Comparison of ENCODE assay signal across 12 cellular contexts in the genomic region with DNA sequence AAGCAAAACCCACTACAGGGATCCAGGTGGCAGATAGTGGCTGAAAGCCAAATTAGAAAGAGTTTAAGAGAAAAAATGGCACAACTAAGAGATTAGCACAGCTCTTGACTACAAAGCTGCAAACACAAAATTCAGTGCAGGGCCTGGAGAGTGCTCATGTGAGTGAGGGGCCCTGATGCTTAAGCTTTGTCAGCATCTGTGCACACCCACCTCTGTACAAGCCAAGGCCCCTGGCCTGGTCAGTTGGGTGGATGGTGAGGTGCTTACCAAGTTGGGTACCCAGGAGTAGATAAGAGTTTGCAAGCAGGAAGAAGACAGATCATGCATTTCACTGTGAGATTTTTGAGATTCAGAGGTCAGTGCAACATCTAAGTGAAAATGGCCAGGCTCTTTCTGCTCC.
DNase-seq lines count a peak whose midpoint lies in the region; ATAC-seq and TF ChIP-seq lines count a peak whose summit lies in the region.
"Had no signal": no experiment of that assay in that cellular context is flagged by ENCODE, and none has a peak within 500 bp of the region (broad histone marks: within the 10 kb centered on the region; RNA-seq: fewer than 3 reads in every experiment).

No MANE protein-coding gene starts in this region.

- peak; percentile 5 for ATAC-seq in HG02759 (IDR thresholded peaks at IDR 0.05; ENCODE audit: unreplicated experiment)
- ATAC-seq in activated CD8-positive, alpha-beta T cell treated with anti-CD3 and anti-CD28 coated beads for 36 hours = peak; percentile 22
- ATAC-seq in stimulated activated memory B cell treated with anti-CD40 and anti-IgM and Interleukin-4, amounts not matched to agents 10 μg/mL and 1 μg/mL and 100 μg/mL, for 72 hours = peak; percentile 3

- H3K4me1 ChIP-seq in mammary epithelial cell (ENCODE audit: insufficient read depth, low read length) = no peaks in the 10 kb centered on the region
- H3K4me1 ChIP-seq: uterus had no signal

- in situ Hi-C loops in mammary epithelial cell (cut with MboI; ENCODE audit: low sequenced_read_pairs in 2 of 2) = no loop called here

- H3K79me2 ChIP-seq in mammary epithelial cell (ENCODE audit: insufficient read depth, low read length) = no peaks in the 10 kb centered on the region

- H3K4me2 ChIP-seq in mammary epithelial cell (ENCODE audit: insufficient read depth, low read depth, low read length) = no peak overlapping the region

- DNase-seq in mammary epithelial cell = no peak
- DNase-seq in MCF 10A (ENCODE audit: unreplicated experiment) = no peak
- DNase-seq in activated CD8-positive, alpha-beta T cell treated with anti-CD3 and anti-CD28 coated beads for 36 hours = no peak
- no peak for DNase-seq in anterior cingulate cortex (lab: John Stamatoyannopoulos, UW)
- DNase-seq in NCI-H1092 (lab: John Stamatoyannopoulos, UW) = no peak
- DNase-seq in NCI-H146 treated with DMSO at 0.1 percent for 48 hours (lab: John Stamatoyannopoulos, UW; ENCODE audit: unreplicated experiment) = no peak
- DNase-seq: NCI-H187, sigmoid colon, uterus had no signal

- H3K27me3 Mint-ChIP-seq in MCF 10A (ENCODE audit: insufficient read depth, unreplicated experiment) = no peaks in the 10 kb centered on the region
- H3K27me3 Mint-ChIP-seq in activated CD8-positive, alpha-beta T cell treated with anti-CD3 and anti-CD28 coated beads for 36 hours = no peaks in the 10 kb centered on the region
- peaks cover 16% of the 10 kb centered on the region for H3K27me3 Mint-ChIP-seq in stimulated activated memory B cell treated with anti-CD40 and anti-IgM and Interleukin-4, amounts not matched to agents 10 μg/mL and 1 μg/mL and 100 μg/mL, for 72 hours

- no peak overlapping the region for H3K4me3 Mint-ChIP-seq in MCF 10A (ENCODE audit: unreplicated experiment)
- H3K4me3 Mint-ChIP-seq in activated CD8-positive, alpha-beta T cell treated with anti-CD3 and anti-CD28 coated beads for 36 hours = no peak overlapping the region
- no peak overlapping the region for H3K4me3 Mint-ChIP-seq in stimulated activated memory B cell treated with anti-CD40 and anti-IgM and Interleukin-4, amounts not matched to agents 10 μg/mL and 1 μg/mL and 100 μg/mL, for 72 hours
- H3K4me3 Mint-ChIP-seq: B cell had no signal

- no peaks in the 10 kb centered on the region for H3K27me3 ChIP-seq in mammary epithelial cell (ENCODE audit: insufficient read depth, low read length)
- H3K27me3 ChIP-seq: sigmoid colon, uterus had no signal

- H3K4me3 ChIP-seq in mammary epithelial cell (replicated peaks in 1 of 3; ENCODE audit: insufficient read depth in 1 of 3, low read depth in 2 of 3, low read length in 3 of 3) = no peak overlapping the region
- H3K4me3 ChIP-seq: sigmoid colon, uterus had no signal

- H3K27ac ChIP-seq in mammary epithelial cell (ENCODE audit: insufficient read depth, low read depth, low read length) = no peak overlapping the region
- H3K27ac ChIP-seq: sigmoid colon, uterus had no signal

- H3K9ac ChIP-seq in mammary epithelial cell (ENCODE audit: insufficient read depth, low read length) = no peak overlapping the region

- H4K20me1 ChIP-seq in mammary epithelial cell (ENCODE audit: insufficient read depth, low read length) = no peaks in the 10 kb centered on the region

- no peaks in the 10 kb centered on the region for H3K4me1 Mint-ChIP-seq in MCF 10A (ENCODE audit: insufficient read depth, unreplicated experiment)
- H3K4me1 Mint-ChIP-seq in activated CD8-positive, alpha-beta T cell treated with anti-CD3 and anti-CD28 coated beads for 36 hours (ENCODE audit: low read depth) = peaks cover 57% of the 10 kb centered on the region
- peaks cover 23% of the 10 kb centered on the region for H3K4me1 Mint-ChIP-seq in stimulated activated memory B cell treated with anti-CD40 and anti-IgM and Interleukin-4, amounts not matched to agents 10 μg/mL and 1 μg/mL and 100 μg/mL, for 72 hours

- peak overlapping the region; percentile 68 for H2AFZ ChIP-seq in mammary epithelial cell (ENCODE audit: low read depth, low read length)

- CTCF ChIA-PET in mammary epithelial cell (lab: Charles Lee; ENCODE audit: low non-redundant PET) (no interaction called here), MCF 10A (lab: Yijun Ruan, JAX) (interaction anchor here (0.5 to 0.6 kb wide), 2 partner anchors 10 to 26 kb away, joined by 3 read pairs; no protein-coding TSS in a partner anchor)
- CTCF ChIA-PET in activated CD8-positive, alpha-beta T cell treated with anti-CD3 and anti-CD28 coated beads for 36 hours (lab: Charles Lee) = no interaction called here

- intact Hi-C loops in mammary epithelial cell (cut with micrococcal nuclease) = no loop called here
- intact Hi-C loops in MCF 10A (cut with micrococcal nuclease) = no loop called here
- intact Hi-C loops in activated CD8-positive, alpha-beta T cell treated with anti-CD3 and anti-CD28 coated beads for 36 hours (cut with micrococcal nuclease) = no loop called here

- dilution Hi-C loops in mammary epithelial cell (cut with HindIII; ENCODE audit: low sequenced_read_pairs) = no loop called here

- TF ChIP-seq CTCF in mammary epithelial cell (conservative IDR thresholded peaks at IDR 0.05 in 1 of 2, IDR thresholded peaks at IDR 0.05 in 1 of 2; ENCODE audit: extremely low read depth in 1 of 2, insufficient read depth in 1 of 2, low read depth in 1 of 2, low read length in 2 of 2) (no peak), MCF 10A (IDR thresholded peaks at IDR 0.05; ENCODE audit: unreplicated experiment) (no peak)
- no peak for TF ChIP-seq CTCF in activated CD8-positive, alpha-beta T cell treated with anti-CD3 and anti-CD28 coated beads for 36 hours (IDR thresholded peaks at IDR 0.05)

- POLR2A ChIA-PET in MCF 10A (lab: Yijun Ruan, JAX) = interaction anchor here (0.7 kb wide), 1 partner anchor 9 kb away, joined by 3 read pairs; no protein-coding TSS in a partner anchor
- POLR2A ChIA-PET in activated CD8-positive, alpha-beta T cell treated with anti-CD3 and anti-CD28 coated beads for 36 hours (lab: Charles Lee) = interaction anchor here (0.7 to 1.1 kb wide), 3 partner anchors 25 to 347 kb away, joined by 3 read pairs; no protein-coding TSS in a partner anchor

- no peaks in the 10 kb centered on the region for H3K36me3 ChIP-seq in mammary epithelial cell (ENCODE audit: insufficient read depth, low read length)
- H3K36me3 ChIP-seq: sigmoid colon, uterus had no signal

- BruUV-seq in mammary epithelial cell (replicated peaks; lab: Mats Ljungman, UMichigan) (no TSS peak), MCF 10A (replicated peaks; lab: Mats Ljungman, UMichigan) (no TSS peak)

- no peaks in the 10 kb centered on the region for H3K9me3 Mint-ChIP-seq in MCF 10A (ENCODE audit: unreplicated experiment)
- no peaks in the 10 kb centered on the region for H3K9me3 Mint-ChIP-seq in activated CD8-positive, alpha-beta T cell treated with anti-CD3 and anti-CD28 coated beads for 36 hours
- H3K9me3 Mint-ChIP-seq in stimulated activated memory B cell treated with anti-CD40 and anti-IgM and Interleukin-4, amounts not matched to agents 10 μg/mL and 1 μg/mL and 100 μg/mL, for 72 hours = no peaks in the 10 kb centered on the region

- no peak overlapping the region for H3K27ac Mint-ChIP-seq in MCF 10A (ENCODE audit: low read depth, unreplicated experiment)
- H3K27ac Mint-ChIP-seq in activated CD8-positive, alpha-beta T cell treated with anti-CD3 and anti-CD28 coated beads for 36 hours = peak overlapping the region; percentile 87
- H3K27ac Mint-ChIP-seq in stimulated activated memory B cell treated with anti-CD40 and anti-IgM and Interleukin-4, amounts not matched to agents 10 μg/mL and 1 μg/mL and 100 μg/mL, for 72 hours = no peak overlapping the region
- H3K27ac Mint-ChIP-seq: B cell had no signal

- H3K36me3 Mint-ChIP-seq in MCF 10A (ENCODE audit: insufficient read depth, unreplicated experiment) = no peaks in the 10 kb centered on the region
- no peaks in the 10 kb centered on the region for H3K36me3 Mint-ChIP-seq in activated CD8-positive, alpha-beta T cell treated with anti-CD3 and anti-CD28 coated beads for 36 hours (ENCODE audit: low read depth)
- H3K36me3 Mint-ChIP-seq in stimulated activated memory B cell treated with anti-CD40 and anti-IgM and Interleukin-4, amounts not matched to agents 10 μg/mL and 1 μg/mL and 100 μg/mL, for 72 hours = no peaks in the 10 kb centered on the region

- H3K9me3 ChIP-seq in mammary epithelial cell (replicated peaks; ENCODE audit: insufficient read depth, low read length) = no peaks in the 10 kb centered on the region
- H3K9me3 ChIP-seq: sigmoid colon, uterus had no signal
